29 cellular contexts compared by ENCODE assay signal in genomic region chr7:50202052-50202555, GRCh38.
A peak's percentile ranks its signal among the peaks of the same experiment; 100 is the strongest.
DNase-seq lines count a peak whose midpoint lies in the region; ATAC-seq, FAIRE-seq and TF ChIP-seq lines count a peak whose summit lies in the region.
"Had no signal": no experiment of that assay in that cellular context is flagged by ENCODE, and none has a peak within 500 bp of the region (broad histone marks: within the 10 kb centered on the region; RNA-seq: fewer than 3 reads in every experiment).

No MANE protein-coding gene starts in this region.

- no peaks in the 10 kb centered on the region for H3K79me2 ChIP-seq in H9 (ENCODE audit: insufficient read depth, low read length)

- peak overlapping the region; percentile 57 for H2AK5ac ChIP-seq in H9 (ENCODE audit: insufficient read length, low read length)

- no peak overlapping the region for H3T11ph ChIP-seq in H9 (ENCODE audit: low read length)

- no peaks in the 10 kb centered on the region for H4K20me1 ChIP-seq in H9 (ENCODE audit: control insufficient read depth, insufficient read depth, insufficient read length)

- H3K4me1 Mint-ChIP-seq in activated naive CD4-positive, alpha-beta T cell treated with anti-CD3 and anti-CD28 coated beads, Interleukin-2, amount 50 U/mL, for 24 hours, result peaks cover 85% of the 10 kb centered on the region
- H3K4me1 Mint-ChIP-seq in H9, result peaks cover 5 to 7% of the 10 kb centered on the region in 2 experiments
- peaks cover 91% of the 10 kb centered on the region for H3K4me1 Mint-ChIP-seq in activated naive CD8-positive, alpha-beta T cell treated with anti-CD3 and anti-CD28 coated beads, Interleukin-2, amount 50 U/mL, for 24 hours
- H3K4me1 Mint-ChIP-seq in activated T-cell treated with anti-CD3 and anti-CD28 coated beads, Interleukin-2, amount 50 U/mL, for 4 hours (ENCODE audit: low read depth), result peaks cover 56% of the 10 kb centered on the region

- H2BK5ac ChIP-seq in H9 (ENCODE audit: insufficient read length, low read length), result no peak overlapping the region

- FAIRE-seq in GM12891 (lab: Jason Lieb, UNC), result no peak
- FAIRE-seq: A204.1, GM12878 had no signal

- no peaks in the 10 kb centered on the region for H3K79me1 ChIP-seq in H9 (ENCODE audit: insufficient read depth, low read depth, low read length, poor library complexity, severe bottlenecking)

- H3K27ac ChIP-seq in H9 (ENCODE audit: insufficient read length, low read depth, low read length) (no peak overlapping the region), vagina (no peak overlapping the region)
- H3K27ac ChIP-seq: C4-2B, KMS-11 had no signal

- H3K56ac ChIP-seq in H9 (ENCODE audit: insufficient read length, low read depth, low read length), result no peak overlapping the region

- TF ChIP-seq POLR2A in vagina (IDR thresholded peaks at IDR 0.05) (no peak), GM12891 (IDR thresholded peaks at IDR 0.05; ENCODE audit: low read depth, low read length) (no peak)

- peaks cover 1% of the 10 kb centered on the region for H3K36me3 Mint-ChIP-seq in activated naive CD4-positive, alpha-beta T cell treated with anti-CD3 and anti-CD28 coated beads, Interleukin-2, amount 50 U/mL, for 24 hours
- no peaks in the 10 kb centered on the region for H3K36me3 Mint-ChIP-seq in H9 (ENCODE audit: insufficient read depth in 1 of 3, low read depth in 3 of 3)
- peaks cover 3% of the 10 kb centered on the region for H3K36me3 Mint-ChIP-seq in activated naive CD8-positive, alpha-beta T cell treated with anti-CD3 and anti-CD28 coated beads, Interleukin-2, amount 50 U/mL, for 24 hours (ENCODE audit: low read depth)
- H3K36me3 Mint-ChIP-seq in activated T-cell treated with anti-CD3 and anti-CD28 coated beads, Interleukin-2, amount 50 U/mL, for 4 hours (ENCODE audit: insufficient read depth), result no peaks in the 10 kb centered on the region
- H3K36me3 Mint-ChIP-seq: CD8-positive, alpha-beta T cell had no signal

- H3K4me2 ChIP-seq in H9 (ENCODE audit: insufficient read depth, insufficient read length, low read length), result no peak overlapping the region
- H3K4me2 ChIP-seq: KMS-11 had no signal

- no peak for ATAC-seq in activated naive CD8-positive, alpha-beta T cell treated with anti-CD3 and anti-CD28 coated beads, Interleukin-2, amount 50 U/mL, for 24 hours
- no peak for ATAC-seq in activated T-cell treated with anti-CD3 and anti-CD28 coated beads, Interleukin-2, amount 50 U/mL, for 4 hours
- ATAC-seq: CD8-positive, alpha-beta T cell; GM12878; PC-3 had no signal

- WGBS in H9 (ENCODE audit: extremely low coverage, insufficient read length, low lambda C conversion rate), result no CpG with 5 or more reads among the region's 1 CpG

- H4K8ac ChIP-seq in H9 (replicated peaks; ENCODE audit: insufficient read length, low read depth, low read length), result no peak overlapping the region

- H3K27me3 ChIP-seq in H9 (ENCODE audit: insufficient read depth, low read length) (no peaks in the 10 kb centered on the region), vagina (no peaks in the 10 kb centered on the region)

- intact Hi-C loops in vagina (cut with DNase I), result no loop called here

- H3K14ac ChIP-seq in H9 (ENCODE audit: insufficient read depth, low read length), result no peak overlapping the region

- H3K9me3 ChIP-seq in H9 (ENCODE audit: control insufficient read depth, low read depth, low read length), result no peaks in the 10 kb centered on the region
- no peaks in the 10 kb centered on the region for H3K9me3 ChIP-seq in vagina
- H3K9me3 ChIP-seq: Caco-2 had no signal

- H2BK20ac ChIP-seq in H9 (ENCODE audit: low read depth, low read length, poor library complexity, severe bottlenecking), result no peak overlapping the region

- H4K5ac ChIP-seq in H9 (ENCODE audit: insufficient read length, low read depth, low read length), result no peak overlapping the region

- no peak overlapping the region for H3K9ac ChIP-seq in H9 (ENCODE audit: extremely low read depth, insufficient read length, low read length)
- H3K9ac ChIP-seq: KMS-11 had no signal

- H3K27ac Mint-ChIP-seq in activated naive CD4-positive, alpha-beta T cell treated with anti-CD3 and anti-CD28 coated beads, Interleukin-2, amount 50 U/mL, for 24 hours, result peak overlapping the region; percentile 30
- H3K27ac Mint-ChIP-seq in H9, result no peak overlapping the region
- H3K27ac Mint-ChIP-seq in activated naive CD8-positive, alpha-beta T cell treated with anti-CD3 and anti-CD28 coated beads, Interleukin-2, amount 50 U/mL, for 24 hours, result peak overlapping the region; percentile 20
- H3K27ac Mint-ChIP-seq: CD8-positive, alpha-beta T cell had no signal

- no peak overlapping the region for H3K4me3 ChIP-seq in vagina
- H3K4me3 ChIP-seq: GM12878 had no signal

- no peak for TF ChIP-seq CTCF in H9 (conservative IDR thresholded peaks at IDR 0.05)
- no peak for TF ChIP-seq CTCF in vagina (IDR thresholded peaks at IDR 0.05)

- no peaks in the 10 kb centered on the region for H3K27me3 Mint-ChIP-seq in activated naive CD4-positive, alpha-beta T cell treated with anti-CD3 and anti-CD28 coated beads, Interleukin-2, amount 50 U/mL, for 24 hours
- peaks cover 7% of the 10 kb centered on the region; the same call in 1 of the 2 replicates for H3K27me3 Mint-ChIP-seq in H9 (ENCODE audit: low read depth)
- no peaks in the 10 kb centered on the region for H3K27me3 Mint-ChIP-seq in activated naive CD8-positive, alpha-beta T cell treated with anti-CD3 and anti-CD28 coated beads, Interleukin-2, amount 50 U/mL, for 24 hours
- H3K27me3 Mint-ChIP-seq in activated T-cell treated with anti-CD3 and anti-CD28 coated beads, Interleukin-2, amount 50 U/mL, for 4 hours (ENCODE audit: low read depth), result no peaks in the 10 kb centered on the region

- H2BK12ac ChIP-seq in H9 (ENCODE audit: insufficient read length, low read depth, low read length), result no peak overlapping the region

- no peaks in the 10 kb centered on the region for H3K36me3 ChIP-seq in vagina

- H3K4ac ChIP-seq in H9 (ENCODE audit: low read depth, low read length), result no peak overlapping the region

- no peaks in the 10 kb centered on the region for H3K9me3 Mint-ChIP-seq in activated naive CD4-positive, alpha-beta T cell treated with anti-CD3 and anti-CD28 coated beads, Interleukin-2, amount 50 U/mL, for 24 hours
- no peaks in the 10 kb centered on the region for H3K9me3 Mint-ChIP-seq in H9
- no peaks in the 10 kb centered on the region for H3K9me3 Mint-ChIP-seq in activated naive CD8-positive, alpha-beta T cell treated with anti-CD3 and anti-CD28 coated beads, Interleukin-2, amount 50 U/mL, for 24 hours
- no peaks in the 10 kb centered on the region for H3K9me3 Mint-ChIP-seq in activated T-cell treated with anti-CD3 and anti-CD28 coated beads, Interleukin-2, amount 50 U/mL, for 4 hours
- H3K9me3 Mint-ChIP-seq: CD8-positive, alpha-beta T cell had no signal

- no peaks in the 10 kb centered on the region for H3K23me2 ChIP-seq in H9 (ENCODE audit: insufficient read length, low read depth, low read length, poor library complexity, severe bottlenecking)

- H3K4me3 Mint-ChIP-seq in activated naive CD4-positive, alpha-beta T cell treated with anti-CD3 and anti-CD28 coated beads, Interleukin-2, amount 50 U/mL, for 24 hours, result no peak overlapping the region
- no peak overlapping the region for H3K4me3 Mint-ChIP-seq in H9
- H3K4me3 Mint-ChIP-seq in activated naive CD8-positive, alpha-beta T cell treated with anti-CD3 and anti-CD28 coated beads, Interleukin-2, amount 50 U/mL, for 24 hours, result no peak overlapping the region
- H3K4me3 Mint-ChIP-seq in activated T-cell treated with anti-CD3 and anti-CD28 coated beads, Interleukin-2, amount 50 U/mL, for 4 hours, result no peak overlapping the region
- H3K4me3 Mint-ChIP-seq: CD8-positive, alpha-beta T cell had no signal

- H3K23ac ChIP-seq in H9 (ENCODE audit: insufficient read length, low read depth, low read length), result no peak overlapping the region

- no peak overlapping the region for H4K91ac ChIP-seq in H9 (ENCODE audit: insufficient read length, low read depth, low read length)

- DNase-seq in activated naive CD4-positive, alpha-beta T cell treated with anti-CD3 and anti-CD28 coated beads, Interleukin-2, amount 50 U/mL, for 16 hours, result no peak
- DNase-seq in H9 (no peak), vagina (ENCODE audit: extremely low spot score in 2 of 2) (peak; percentile 19 to 37), GM12891 (ENCODE audit: insufficient read length, low spot score) (no peak)
- DNase-seq in activated naive CD8-positive, alpha-beta T cell treated with anti-CD3 and anti-CD28 coated beads, Interleukin-2, amount 50 U/mL, for 24 hours, result no peak
- DNase-seq in activated T-cell treated with anti-CD3 and anti-CD28 coated beads, Interleukin-2, amount 50 U/mL, for 4 hours, result no peak
- DNase-seq: Caco-2; CD8-positive, alpha-beta T cell; DMS79; EL; GDM1; GOT3; HCEC 1CT; IMR-90; MM.1S; NCI-H1048; NCI-H1417; NCI-H1694; NCI-H2029 treated with DMSO at 0.1 percent for 48 hours; NCI-H446 treated with DMSO at 0.1 percent for 48 hours; NCI-H526; NCI-H82; NK-92 treated with Interleukin-12 subunit alpha and Interleukin-12 subunit beta, amount 100 ng/mL, for 24 hours; PC-3 had no signal

- no peak overlapping the region for H2BK120ac ChIP-seq in H9 (ENCODE audit: low read depth, low read length, poor library complexity, severe bottlenecking)

- H2BK15ac ChIP-seq in H9 (ENCODE audit: low read depth, low read length), result no peak overlapping the region

- H3K4me1 ChIP-seq in H9 (ENCODE audit: insufficient read depth, low read length) (no peaks in the 10 kb centered on the region), vagina (no peaks in the 10 kb centered on the region)
- H3K4me1 ChIP-seq: Caco-2 had no signal

- no peak overlapping the region for H2AFZ ChIP-seq in H9 (ENCODE audit: low read length)

- H3K18ac ChIP-seq in H9 (ENCODE audit: insufficient read length, low read depth, low read length), result no peak overlapping the region

TF ChIP-seq in GM12891, 5 proteins besides CTCF, POLR2A, EP300 and RAD21:
- no peak for TF ChIP-seq PAX5 (IDR thresholded peaks at IDR 0.05; ENCODE audit: insufficient read depth, low read length, severe bottlenecking)
- TF ChIP-seq TAF1 (IDR thresholded peaks at IDR 0.05; ENCODE audit: low read depth, low read length), result no peak
- no peak for TF ChIP-seq POU2F2 (IDR thresholded peaks at IDR 0.05; ENCODE audit: low read depth, low read length)
- TF ChIP-seq SPI1 (IDR thresholded peaks at IDR 0.05; ENCODE audit: low read depth, low read length), result no peak
- TF ChIP-seq POLR2AphosphoS5 (IDR thresholded peaks at IDR 0.05; ENCODE audit: low read depth, low read length), result no peak

Comparison
In these comparisons a context has a peak if more than half of its experiments do, and no peak if none do; other contexts are left out.
1. H3K27ac Mint-ChIP-seq: peak in activated naive CD4-positive, alpha-beta T cell treated with anti-CD3 and anti-CD28 coated beads, Interleukin-2, amount 50 U/mL, for 24 hours (single experiment) and activated naive CD8-positive, alpha-beta T cell treated with anti-CD3 and anti-CD28 coated beads, Interleukin-2, amount 50 U/mL, for 24 hours (single experiment); none in H9 (0 of 3).
2. DNase-seq: peak in vagina (2 of 2); none in activated naive CD4-positive, alpha-beta T cell treated with anti-CD3 and anti-CD28 coated beads, Interleukin-2, amount 50 U/mL, for 16 hours (single experiment), H9 (single experiment), activated naive CD8-positive, alpha-beta T cell treated with anti-CD3 and anti-CD28 coated beads, Interleukin-2, amount 50 U/mL, for 24 hours (single experiment), GM12891 (single experiment) and activated T-cell treated with anti-CD3 and anti-CD28 coated beads, Interleukin-2, amount 50 U/mL, for 4 hours (single experiment).